Comparison of ENCODE assay signal across 21 cellular contexts in the genomic region with DNA sequence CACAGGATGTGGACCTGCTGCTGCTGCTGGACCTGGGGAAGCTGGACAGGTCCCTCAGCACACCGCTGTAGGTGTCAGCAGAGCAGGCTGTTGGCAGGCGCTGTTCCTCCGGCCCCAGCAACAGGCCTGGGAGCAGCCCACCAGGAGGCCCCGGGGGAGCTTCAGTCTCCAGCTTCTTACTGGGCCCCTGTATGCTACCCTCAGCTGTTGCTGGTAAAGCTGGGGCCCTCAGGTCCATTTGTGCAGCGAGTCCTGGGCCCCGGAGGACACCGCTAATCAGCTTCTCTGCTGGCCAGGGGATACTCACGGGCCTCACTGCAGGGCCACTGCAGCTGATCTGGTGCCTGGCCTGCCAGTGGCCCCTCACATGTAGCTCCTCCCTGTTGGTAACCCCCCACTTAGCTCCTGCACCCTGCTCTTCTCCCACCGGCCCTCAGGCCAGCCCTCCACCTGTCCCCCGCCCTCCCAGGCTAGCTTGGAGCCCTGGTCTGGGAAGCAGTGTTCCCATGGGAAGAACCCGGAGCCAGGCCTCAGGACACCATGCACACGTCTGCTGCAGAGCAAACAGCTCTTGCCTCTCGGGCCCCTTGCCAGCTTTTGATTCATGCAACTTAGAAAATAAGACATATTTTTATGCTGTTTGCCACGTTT.
DNase-seq lines count a peak whose midpoint lies in the region; ATAC-seq and TF ChIP-seq lines count a peak whose summit lies in the region.
"Had no signal": no experiment of that assay in that cellular context is flagged by ENCODE, and none has a peak within 500 bp of the region (broad histone marks: within the 10 kb centered on the region; RNA-seq: fewer than 3 reads in every experiment).

No MANE protein-coding gene starts in this region.

- no peak overlapping the region for H3K14ac ChIP-seq in IMR-90 (replicated peaks; ENCODE audit: low read depth, low read length)

- H2AFZ ChIP-seq in IMR-90 (replicated peaks; ENCODE audit: low read length, poor library complexity) = peak overlapping the region; percentile 54

- H4K8ac ChIP-seq in IMR-90 (ENCODE audit: low read depth in 2 of 2, low read length in 2 of 2) = no peak overlapping the region

- H3K4me3 ChIP-seq in IMR-90 (ENCODE audit: insufficient read depth, low read depth, low read length) = no peak overlapping the region
- H3K4me3 ChIP-seq in fibroblast of mammary gland (ENCODE audit: control insufficient read depth, low read depth, low read length) = no peak overlapping the region
- H3K4me3 ChIP-seq: heart left ventricle, tibial artery had no signal

- H2BK20ac ChIP-seq in IMR-90 (ENCODE audit: low read depth, low read length) = no peak overlapping the region

- BruUV-seq in IMR-90 (replicated peaks; lab: Mats Ljungman, UMichigan) = no TSS peak

- no peaks in the 10 kb centered on the region for H4K20me1 ChIP-seq in IMR-90 (ENCODE audit: insufficient read depth, low read length)

- no peak overlapping the region for H3K27ac ChIP-seq in IMR-90 (ENCODE audit: insufficient read depth, low read length)
- H3K27ac ChIP-seq: heart left ventricle, tibial artery had no signal

- H3K4me2 ChIP-seq in IMR-90 (ENCODE audit: low read depth, low read length) = no peak overlapping the region

- H3K23ac ChIP-seq in IMR-90 (ENCODE audit: low read depth, low read length) = no peak overlapping the region

- WGBS in IMR-90 (ENCODE audit: extremely low coverage in 2 of 2, insufficient read length in 1 of 2), 2 experiments = 59% methylated on average over 7 of the region's 14 CpGs; no CpG with 5 or more reads in 1 of the 2 experiments

- no peak overlapping the region for H2BK120ac ChIP-seq in IMR-90 (ENCODE audit: low read depth, low read length)

- DNase-seq in AG20443 (ENCODE audit: low spot score) = peak; percentile 19
- DNase-seq in IMR-90 = peak; percentile 20
- DNase-seq in fibroblast of mammary gland (ENCODE audit: low read depth) = peak; percentile 33
- peak; percentile 86 for DNase-seq in mesenteric fat pad (ENCODE audit: low spot score)
- DNase-seq in DMS79 (lab: John Stamatoyannopoulos, UW) = no peak
- no peak for DNase-seq in NCI-H187 (lab: John Stamatoyannopoulos, UW)
- no peak for DNase-seq in ecto neural progenitor cell (ENCODE audit: low spot score)
- no peak for DNase-seq in HuH-7.5 (ENCODE audit: low spot score)
- DNase-seq: ACHN; activated CD4-positive, alpha-beta T cell treated with anti-CD3 and anti-CD28 coated beads, Interleukin-2, amount 50 U/mL, for 1 hour; activated naive CD4-positive, alpha-beta T cell treated with anti-CD3 and anti-CD28 coated beads, Interleukin-2, amount 10 ng/mL, durations not matched to agents 7 days and 5 days; activated T-cell treated with anti-CD3 and anti-CD28 coated beads for 4 hours; CD4-positive, alpha-beta T cell; DMS79 treated with DMSO at 0.1 percent for 48 hours; GOT3; midbrain; MM.1S; NCI-H1694; SW 1271; tibial artery had no signal

- peaks cover 3% of the 10 kb centered on the region; the same call in 1 of the 2 replicates for H3K9me3 ChIP-seq in IMR-90 (ENCODE audit: control insufficient read depth, insufficient read depth, low read length)
- H3K9me3 ChIP-seq: tibial artery had no signal

- no peak overlapping the region for H3K56ac ChIP-seq in IMR-90 (ENCODE audit: extremely low read depth, insufficient read depth, low read length)

- H3K27me3 ChIP-seq in IMR-90 (ENCODE audit: control insufficient read depth, insufficient read depth, low read length) = no peaks in the 10 kb centered on the region
- H3K27me3 ChIP-seq: heart left ventricle, tibial artery had no signal

- H3K4me1 ChIP-seq in IMR-90 (ENCODE audit: control insufficient read depth, insufficient read depth, low read length) = no peaks in the 10 kb centered on the region; the same call in 1 of the 2 replicates
- H3K4me1 ChIP-seq: tibial artery had no signal

- H3K9me1 ChIP-seq in IMR-90 (ENCODE audit: insufficient read depth, low read length) = no peaks in the 10 kb centered on the region

- H3K18ac ChIP-seq in IMR-90 (ENCODE audit: low read depth, low read length) = no peak overlapping the region

- no peak overlapping the region for H2AK9ac ChIP-seq in IMR-90 (replicated peaks; ENCODE audit: low read depth, low read length, poor library complexity)

- no peak for ATAC-seq in IMR-90 (ENCODE audit: low read depth)
- ATAC-seq: heart left ventricle had no signal

- no peak for TF ChIP-seq RAD21 in IMR-90 (IDR thresholded peaks at IDR 0.05; ENCODE audit: low read length)

- H3K4ac ChIP-seq in IMR-90 (ENCODE audit: low read depth, low read length) = no peak overlapping the region

- no peak overlapping the region for H2AK5ac ChIP-seq in IMR-90 (ENCODE audit: low read depth, low read length)

- intact Hi-C loops in IMR-90 (cut with micrococcal nuclease) = no loop called here

- no peaks in the 10 kb centered on the region for H3K36me3 ChIP-seq in IMR-90 (ENCODE audit: control insufficient read depth, insufficient read depth, low read length)
- H3K36me3 ChIP-seq: heart left ventricle, tibial artery had no signal

- TF ChIP-seq CTCF in IMR-90 (conservative IDR thresholded peaks at IDR 0.05; ENCODE audit: low read depth, low read length) (no peak), fibroblast of mammary gland (conservative IDR thresholded peaks at IDR 0.05; ENCODE audit: control insufficient read depth, insufficient read depth, low read depth, low read length) (no peak)

- no peaks in the 10 kb centered on the region for H3K79me1 ChIP-seq in IMR-90 (ENCODE audit: low read depth in 1 of 2, low read length in 2 of 2)

- no peak overlapping the region for H2BK5ac ChIP-seq in IMR-90 (ENCODE audit: low read depth, low read length, poor library complexity, severe bottlenecking)

- POLR2A ChIA-PET in IMR-90 (lab: Charles Lee; ENCODE audit: unreplicated experiment) = no interaction called here

- dilution Hi-C loops in IMR-90 (cut with HindIII; ENCODE audit: low sequenced_read_pairs, unreplicated experiment) = no loop called here

- H4K5ac ChIP-seq in IMR-90 (ENCODE audit: low read depth, low read length) = no peak overlapping the region

- in situ Hi-C loops in IMR-90 (cut with MboI; ENCODE audit: low sequenced_read_pairs) = loop anchor here (10.0 kb wide), 1 partner anchor 241 kb away; no protein-coding TSS in a partner anchor

- H4K91ac ChIP-seq in IMR-90 (ENCODE audit: insufficient read depth, low read depth, low read length) = no peak overlapping the region

- no peak overlapping the region for H3K9ac ChIP-seq in IMR-90 (ENCODE audit: low read depth, low read length)

- CTCF ChIA-PET in IMR-90 (lab: Yijun Ruan, JAX) = interaction anchor here (3.1 kb wide), 1 partner anchor 239 kb away, joined by 14 read pairs; no protein-coding TSS in a partner anchor

- H2BK15ac ChIP-seq in IMR-90 (ENCODE audit: low read depth, low read length) = no peak overlapping the region

- TF ChIP-seq POLR2A in IMR-90 (IDR thresholded peaks at IDR 0.05; ENCODE audit: low read depth, low read length) = no peak

TF ChIP-seq in IMR-90, 13 proteins besides CTCF, POLR2A, EP300 and RAD21:
- no peak for TF ChIP-seq CHD1 (IDR thresholded peaks at IDR 0.05; ENCODE audit: low read depth, low read length)
- TF ChIP-seq RFX5 (IDR thresholded peaks at IDR 0.05; ENCODE audit: low read depth, low read length) = no peak
- TF ChIP-seq ELK1 (IDR thresholded peaks at IDR 0.05; ENCODE audit: borderline replicate concordance, low read depth, low read length) = no peak
- no peak for TF ChIP-seq MAFK (IDR thresholded peaks at IDR 0.05; ENCODE audit: low read depth, low read length)
- no peak for TF ChIP-seq BHLHE40 (IDR thresholded peaks at IDR 0.05; ENCODE audit: low read depth, low read length)
- TF ChIP-seq USF2 (IDR thresholded peaks at IDR 0.05; ENCODE audit: low read depth, low read length) = no peak
- no peak for TF ChIP-seq RCOR1 (IDR thresholded peaks at IDR 0.05; ENCODE audit: insufficient replicate concordance, low read length)
- no peak for TF ChIP-seq FOS (IDR thresholded peaks at IDR 0.05; ENCODE audit: low read depth, low read length)
- no peak for TF ChIP-seq CEBPB (IDR thresholded peaks at IDR 0.05; ENCODE audit: low read depth, low read length)
- TF ChIP-seq NFE2L2 (IDR thresholded peaks at IDR 0.05; ENCODE audit: low read depth, low read length) = no peak
- TF ChIP-seq MAZ (IDR thresholded peaks at IDR 0.05; ENCODE audit: borderline replicate concordance, low read depth, low read length) = no peak
- TF ChIP-seq SMC3 (IDR thresholded peaks at IDR 0.05; ENCODE audit: low read depth, low read length) = no peak
- no peak for TF ChIP-seq MXI1 (IDR thresholded peaks at IDR 0.05; ENCODE audit: borderline replicate concordance, low read depth, low read length)
TF ChIP-seq in IMR-90: peak in this region for 0.

Comparison
In these comparisons a context has a peak if more than half of its experiments do, and no peak if none do; other contexts are left out.
1. DNase-seq: peak in AG20443 (single experiment), IMR-90 (single experiment), fibroblast of mammary gland (single experiment) and mesenteric fat pad (single experiment); none in DMS79 (single experiment), NCI-H187 (0 of 2), ecto neural progenitor cell (single experiment) and HuH-7.5 (single experiment).